21 cellular contexts compared by ENCODE assay signal in the genomic region with DNA sequence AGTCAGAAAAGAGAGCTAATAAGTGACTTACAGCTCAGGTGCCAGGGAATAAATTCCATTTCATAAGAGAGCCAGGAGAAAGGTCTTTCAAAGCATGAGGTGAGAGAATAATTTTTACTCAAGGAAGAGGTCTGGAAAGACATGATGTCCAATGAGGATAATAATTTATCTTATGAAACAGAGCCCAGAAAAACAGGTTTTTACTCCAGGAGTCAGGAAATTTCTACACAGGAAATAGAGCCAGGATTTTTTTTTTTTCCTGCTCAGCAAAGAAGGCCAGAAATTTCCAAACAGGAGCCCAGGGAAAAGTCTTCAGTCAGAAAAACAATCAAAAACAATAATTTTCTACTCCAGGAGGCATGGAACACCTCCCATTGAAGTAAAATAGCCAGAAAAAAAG.
A peak's percentile ranks its signal among the peaks of the same experiment; 100 is the strongest.
DNase-seq lines count a peak whose midpoint lies in the region; ATAC-seq and TF ChIP-seq lines count a peak whose summit lies in the region.
"Had no signal": no experiment of that assay in that cellular context is flagged by ENCODE, and none has a peak within 500 bp of the region (broad histone marks: within the 10 kb centered on the region; RNA-seq: fewer than 3 reads in every experiment).

No MANE protein-coding gene starts in this region.

- H2BK120ac ChIP-seq in mesenchymal stem cell (ENCODE audit: low read depth, low read length): no peak overlapping the region

- no peak overlapping the region for H4K91ac ChIP-seq in mesenchymal stem cell (ENCODE audit: low read length)

- H2BK12ac ChIP-seq in mesenchymal stem cell (ENCODE audit: low read length in 2 of 2): no peak overlapping the region

- no peak overlapping the region for H3K9ac ChIP-seq in mesenchymal stem cell (ENCODE audit: low read length)
- H3K9ac ChIP-seq: BLaER1 treated with 17β-estradiol and CSF1 and Interleukin-3, amounts not matched to agents 10 nM and 100 nM; GM23248 had no signal

- no peak overlapping the region for H3K14ac ChIP-seq in mesenchymal stem cell (ENCODE audit: low read length in 2 of 2)

- H3K18ac ChIP-seq in mesenchymal stem cell (ENCODE audit: low read depth in 1 of 2, low read length in 2 of 2): no peak overlapping the region

- DNase-seq in left ventricle myocardium inferior: no peak
- DNase-seq in Right ventricle myocardium inferior (ENCODE audit: missing footprints): no peak
- peak; percentile 79 for DNase-seq in cerebellar cortex (ENCODE audit: low spot score)
- peak; percentile 10 for DNase-seq in epithelial cell of proximal tubule (ENCODE audit: low read depth)
- DNase-seq in mesenchymal stem cell: no peak
- DNase-seq in GM03348 (ENCODE audit: low spot score): no peak
- no peak for DNase-seq in stimulated activated CD4-positive, alpha-beta T cell treated with anti-CD3 and anti-CD28 coated beads, Interleukin-4, amount 100 ng/mL, for 24 hours
- DNase-seq: ACHN; AML-193; BE2C; CD4-positive, alpha-beta T cell; CD8-positive, alpha-beta memory T cell; DMS 273 treated with DMSO at 0.1 percent for 48 hours; DMS79; EL; GF-D8; GM23248; H7; HCEC 1CT had no signal

- ATAC-seq in Right ventricle myocardium inferior: no peak

- no peaks in the 10 kb centered on the region for H3K27me3 ChIP-seq in left ventricle myocardium inferior (ENCODE audit: low read depth)
- H3K27me3 ChIP-seq in mesenchymal stem cell (ENCODE audit: control insufficient read depth in 1 of 2, insufficient read depth in 1 of 2, low read length in 2 of 2): no peaks in the 10 kb centered on the region
- H3K27me3 ChIP-seq: BE2C; BLaER1 treated with 17β-estradiol and CSF1 and Interleukin-3, amounts not matched to agents 10 nM and 100 nM had no signal

- H2BK5ac ChIP-seq in mesenchymal stem cell (ENCODE audit: low read depth, low read length, poor library complexity, severe bottlenecking): no peak overlapping the region

- intact Hi-C loops in left ventricle myocardium inferior (cut with micrococcal nuclease): no loop called here
- intact Hi-C loops in Right ventricle myocardium inferior (cut with DNase I): no loop called here

- no peak overlapping the region for H3K4me2 ChIP-seq in mesenchymal stem cell (ENCODE audit: low read length, poor library complexity, severe bottlenecking)
- H3K4me2 ChIP-seq: BLaER1 treated with 17β-estradiol and CSF1 and Interleukin-3, amounts not matched to agents 10 nM and 100 nM had no signal

- H3K4me1 ChIP-seq in left ventricle myocardium inferior (no peaks in the 10 kb centered on the region), mesenchymal stem cell (ENCODE audit: control insufficient read depth, insufficient read depth, low read depth, low read length) (no peaks in the 10 kb centered on the region)
- H3K4me1 ChIP-seq: BE2C; BLaER1 treated with 17β-estradiol and CSF1 and Interleukin-3, amounts not matched to agents 10 nM and 100 nM had no signal

- no peak overlapping the region for H3K4ac ChIP-seq in mesenchymal stem cell (ENCODE audit: low read depth in 1 of 2, low read length in 2 of 2)

- H4K8ac ChIP-seq in mesenchymal stem cell (ENCODE audit: low read length): no peak overlapping the region

- H2BK15ac ChIP-seq in mesenchymal stem cell (ENCODE audit: low read depth, poor library complexity, severe bottlenecking): no peak overlapping the region

- TF ChIP-seq CTCF in left ventricle myocardium inferior (IDR thresholded peaks at IDR 0.05; ENCODE audit: borderline replicate concordance) (no peak), epithelial cell of proximal tubule (conservative IDR thresholded peaks at IDR 0.05; ENCODE audit: low read depth, low read length) (no peak)

- H3K23ac ChIP-seq in mesenchymal stem cell (ENCODE audit: low read length in 2 of 2): no peak overlapping the region

- no peaks in the 10 kb centered on the region for H3K79me1 ChIP-seq in mesenchymal stem cell (replicated peaks; ENCODE audit: low read length, poor library complexity, severe bottlenecking)

- H3K4me3 ChIP-seq in left ventricle myocardium inferior (no peak overlapping the region), epithelial cell of proximal tubule (ENCODE audit: low read depth, low read length) (no peak overlapping the region), mesenchymal stem cell (ENCODE audit: insufficient read depth in 1 of 2, low read depth in 1 of 2, low read length in 2 of 2) (no peak overlapping the region)
- H3K4me3 ChIP-seq: BLaER1 treated with 17β-estradiol and CSF1 and Interleukin-3, amounts not matched to agents 10 nM and 100 nM; GM23248 had no signal

- H3K9me3 ChIP-seq in left ventricle myocardium inferior (replicated peaks) (no peaks in the 10 kb centered on the region), mesenchymal stem cell (ENCODE audit: control insufficient read depth, low read length) (no peaks in the 10 kb centered on the region)
- H3K9me3 ChIP-seq: BE2C; BLaER1 treated with 17β-estradiol and CSF1 and Interleukin-3, amounts not matched to agents 10 nM and 100 nM had no signal

- no peak overlapping the region for H2AK5ac ChIP-seq in mesenchymal stem cell (ENCODE audit: low read length, severe bottlenecking)

- no peaks in the 10 kb centered on the region for H3K36me3 ChIP-seq in left ventricle myocardium inferior
- H3K36me3 ChIP-seq in mesenchymal stem cell (ENCODE audit: control insufficient read depth in 1 of 2, insufficient read depth in 2 of 2, low read depth in 1 of 2, low read length in 2 of 2): no peaks in the 10 kb centered on the region
- H3K36me3 ChIP-seq: BE2C; BLaER1 treated with 17β-estradiol and CSF1 and Interleukin-3, amounts not matched to agents 10 nM and 100 nM had no signal

- H3K27ac ChIP-seq in left ventricle myocardium inferior (replicated peaks) (peak overlapping the region; percentile 19), mesenchymal stem cell (ENCODE audit: low read length, poor library complexity, severe bottlenecking) (no peak overlapping the region)
- H3K27ac ChIP-seq: 22Rv1; BLaER1 treated with 17β-estradiol and CSF1 and Interleukin-3, amounts not matched to agents 10 nM and 100 nM; GM23248 had no signal

- H2AFZ ChIP-seq in mesenchymal stem cell (ENCODE audit: low read depth, low read length): no peak overlapping the region
- H2AFZ ChIP-seq: GM23248 had no signal

Comparison
In these comparisons a context has a peak if more than half of its experiments do, and no peak if none do; other contexts are left out.
1. DNase-seq: peak in cerebellar cortex (single experiment) and epithelial cell of proximal tubule (single experiment); none in left ventricle myocardium inferior (single experiment), Right ventricle myocardium inferior (single experiment), mesenchymal stem cell (single experiment), GM03348 (single experiment) and stimulated activated CD4-positive, alpha-beta T cell treated with anti-CD3 and anti-CD28 coated beads, Interleukin-4, amount 100 ng/mL, for 24 hours (single experiment).